In the genomic region with DNA sequence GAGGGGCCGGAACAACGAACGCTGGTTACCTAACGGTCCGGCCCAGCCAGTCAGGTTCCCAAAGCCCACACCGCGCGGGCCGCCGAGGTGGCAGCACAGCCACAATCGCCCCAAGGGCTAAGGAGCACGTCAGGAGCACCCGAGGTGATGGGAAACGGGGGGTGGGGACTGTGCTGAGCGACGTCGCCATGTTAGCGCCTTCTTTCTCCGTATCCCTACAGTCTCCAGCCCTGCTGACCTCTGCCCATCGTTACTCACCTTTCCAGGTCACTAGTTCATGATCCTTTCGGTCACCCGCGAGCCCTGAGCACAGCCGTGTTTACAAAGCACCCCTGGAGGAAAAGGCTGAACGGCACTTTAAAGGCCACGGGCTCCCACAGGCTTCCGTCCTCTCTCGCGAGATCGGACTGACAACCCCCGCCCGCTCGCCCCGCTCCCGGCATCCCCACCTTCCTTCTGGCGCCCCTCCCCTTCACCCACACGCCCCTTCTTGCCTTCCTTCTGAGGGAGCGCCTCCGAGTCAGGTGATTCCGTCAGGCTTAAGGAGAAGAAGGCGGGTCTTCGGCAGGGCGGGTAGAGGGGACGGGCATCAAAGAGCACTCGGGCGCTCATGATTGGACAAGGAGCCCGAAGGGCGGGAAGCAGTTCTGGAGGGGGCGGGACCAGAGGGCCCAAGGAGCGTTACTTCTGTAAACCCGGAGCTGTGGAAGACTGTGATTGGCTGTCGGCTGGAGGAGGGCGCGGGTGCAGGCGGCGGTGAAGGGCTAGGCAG, we compare ENCODE assay signal across 1 cellular context.
TF ChIP-seq lines count a peak whose summit lies in the region.

A gene with protein sequence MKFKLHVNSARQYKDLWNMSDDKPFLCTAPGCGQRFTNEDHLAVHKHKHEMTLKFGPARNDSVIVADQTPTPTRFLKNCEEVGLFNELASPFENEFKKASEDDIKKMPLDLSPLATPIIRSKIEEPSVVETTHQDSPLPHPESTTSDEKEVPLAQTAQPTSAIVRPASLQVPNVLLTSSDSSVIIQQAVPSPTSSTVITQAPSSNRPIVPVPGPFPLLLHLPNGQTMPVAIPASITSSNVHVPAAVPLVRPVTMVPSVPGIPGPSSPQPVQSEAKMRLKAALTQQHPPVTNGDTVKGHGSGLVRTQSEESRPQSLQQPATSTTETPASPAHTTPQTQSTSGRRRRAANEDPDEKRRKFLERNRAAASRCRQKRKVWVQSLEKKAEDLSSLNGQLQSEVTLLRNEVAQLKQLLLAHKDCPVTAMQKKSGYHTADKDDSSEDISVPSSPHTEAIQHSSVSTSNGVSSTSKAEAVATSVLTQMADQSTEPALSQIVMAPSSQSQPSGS (minus strand): TSS at position 412 of the 772 bp plus-strand sequence. CDS start 31,760 bp downstream, outside the sequence.

TF ChIP-seq in HepG2, 621 proteins besides CTCF, POLR2A, EP300 and RAD21 (continued from another document and continues in another):
- no peak for TF ChIP-seq ZNF282 (IDR thresholded peaks at IDR 0.05; ENCODE audit: partially characterized antibody)
- TF ChIP-seq, protein P1, sequence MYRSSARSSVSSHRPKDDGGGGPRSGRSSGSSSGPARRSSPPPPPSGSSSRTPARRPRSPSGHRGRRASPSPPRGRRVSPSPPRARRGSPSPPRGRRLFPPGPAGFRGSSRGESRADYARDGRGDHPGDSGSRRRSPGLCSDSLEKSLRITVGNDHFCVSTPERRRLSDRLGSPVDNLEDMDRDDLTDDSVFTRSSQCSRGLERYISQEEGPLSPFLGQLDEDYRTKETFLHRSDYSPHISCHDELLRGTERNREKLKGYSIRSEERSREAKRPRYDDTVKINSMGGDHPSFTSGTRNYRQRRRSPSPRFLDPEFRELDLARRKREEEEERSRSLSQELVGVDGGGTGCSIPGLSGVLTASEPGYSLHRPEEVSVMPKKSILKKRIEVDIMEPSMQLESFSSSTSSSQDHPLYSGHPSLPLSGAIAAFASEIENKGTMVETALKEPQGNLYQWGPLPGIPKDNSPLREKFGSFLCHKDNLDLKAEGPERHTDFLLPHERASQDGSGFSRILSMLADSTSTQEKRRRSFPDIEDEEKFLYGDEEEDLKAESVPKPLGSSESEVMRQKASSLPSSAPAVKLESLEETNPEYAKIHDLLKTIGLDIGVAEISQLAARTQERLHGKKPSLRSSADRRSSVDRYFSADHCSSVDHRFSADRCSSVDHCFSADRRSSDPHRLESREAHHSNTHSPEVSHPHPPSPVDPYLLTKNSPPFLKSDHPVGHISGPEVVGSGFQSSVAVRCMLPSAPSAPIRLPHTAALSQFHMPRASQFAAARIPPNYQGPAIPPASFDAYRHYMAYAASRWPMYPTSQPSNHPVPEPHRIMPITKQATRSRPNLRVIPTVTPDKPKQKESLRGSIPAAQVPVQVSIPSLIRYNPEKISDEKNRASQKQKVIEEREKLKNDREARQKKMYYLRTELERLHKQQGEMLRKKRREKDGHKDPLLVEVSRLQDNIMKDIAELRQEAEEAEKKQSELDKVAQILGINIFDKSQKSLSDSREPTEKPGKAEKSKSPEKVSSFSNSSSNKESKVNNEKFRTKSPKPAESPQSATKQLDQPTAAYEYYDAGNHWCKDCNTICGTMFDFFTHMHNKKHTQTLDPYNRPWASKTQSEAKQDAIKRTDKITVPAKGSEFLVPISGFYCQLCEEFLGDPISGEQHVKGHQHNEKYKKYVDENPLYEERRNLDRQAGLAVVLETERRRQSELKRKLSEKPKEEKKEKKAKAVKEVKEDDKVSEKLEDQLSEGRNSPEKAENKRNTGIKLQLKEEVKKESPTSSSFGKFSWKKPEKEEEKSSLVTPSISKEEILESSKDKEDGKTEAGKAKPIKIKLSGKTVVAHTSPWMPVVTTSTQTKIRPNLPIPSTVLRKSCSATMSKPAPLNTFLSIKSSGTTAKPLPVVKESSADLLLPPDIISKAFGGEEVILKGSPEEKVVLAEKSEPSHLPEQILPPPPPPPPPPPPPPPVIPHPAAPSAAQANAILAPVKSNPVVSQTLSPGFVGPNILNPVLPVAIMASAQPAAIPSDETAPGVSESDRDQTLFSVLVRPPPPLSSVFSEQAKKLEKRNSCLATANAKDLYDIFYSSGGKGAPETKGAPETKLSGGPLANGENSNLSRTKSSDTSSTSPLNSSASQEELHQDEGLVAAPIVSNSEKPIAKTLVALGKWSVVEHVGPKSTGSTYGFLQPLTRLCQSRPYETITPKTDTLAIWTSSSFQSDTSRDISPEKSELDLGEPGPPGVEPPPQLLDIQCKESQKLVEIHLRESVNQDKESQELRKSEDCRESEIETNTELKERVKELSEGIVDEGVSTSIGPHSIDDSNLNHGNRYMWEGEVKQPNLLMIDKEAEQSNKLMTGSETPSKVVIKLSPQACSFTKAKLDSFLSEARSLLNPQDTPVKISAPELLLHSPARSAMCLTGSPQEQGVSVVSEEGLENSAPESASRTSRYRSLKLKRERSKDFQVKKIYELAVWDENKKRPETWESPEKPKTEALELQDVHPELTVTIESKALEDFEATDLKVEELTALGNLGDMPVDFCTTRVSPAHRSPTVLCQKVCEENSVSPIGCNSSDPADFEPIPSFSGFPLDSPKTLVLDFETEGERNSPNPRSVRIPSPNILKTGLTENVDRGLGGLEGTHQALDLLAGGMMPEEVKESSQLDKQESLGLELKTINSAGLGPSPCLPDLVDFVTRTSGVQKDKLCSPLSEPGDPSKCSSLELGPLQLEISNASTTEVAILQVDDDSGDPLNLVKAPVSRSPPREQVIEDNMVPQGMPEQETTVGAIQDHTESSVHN (CRISPR knock-in tag; IDR thresholded peaks at IDR 0.05) = no peak
- TF ChIP-seq AGO1 (IDR thresholded peaks at IDR 0.05; ENCODE audit: low read depth, low read length, poor library complexity, severe bottlenecking) = peak; percentile 71
- TF ChIP-seq SAP130 (CRISPR knock-in tag; IDR thresholded peaks at IDR 0.05; ENCODE audit: low read depth) = peak; percentile 98
- TF ChIP-seq ZNF549 (CRISPR knock-in tag; IDR thresholded peaks at IDR 0.05) = no peak
- no peak for TF ChIP-seq HHEX (CRISPR knock-in tag; IDR thresholded peaks at IDR 0.05)
- TF ChIP-seq FIP1L1 (IDR thresholded peaks at IDR 0.05; ENCODE audit: borderline replicate concordance, insufficient read depth, low read depth, low read length) = no peak
- peak; percentile 90 for TF ChIP-seq KDM5A (IDR thresholded peaks at IDR 0.05; ENCODE audit: borderline replicate concordance, low read length)
- TF ChIP-seq SOX5 (CRISPR knock-in tag; IDR thresholded peaks at IDR 0.05; ENCODE audit: borderline replicate concordance) = no peak; the same call in 1 of the 2 replicates
- peak; percentile 82; the same call in 1 of the 2 replicates for TF ChIP-seq ZNF766 (CRISPR knock-in tag; IDR thresholded peaks at IDR 0.05; ENCODE audit: borderline replicate concordance)
- peak; percentile 91 for TF ChIP-seq KLF9 (CRISPR knock-in tag; IDR thresholded peaks at IDR 0.05; ENCODE audit: low read depth)
- peak; percentile 91 for TF ChIP-seq ZNF138 (CRISPR knock-in tag; IDR thresholded peaks at IDR 0.05; ENCODE audit: low read depth)
- TF ChIP-seq ZBED4 (CRISPR knock-in tag; IDR thresholded peaks at IDR 0.05; ENCODE audit: borderline replicate concordance) = peak; percentile 36; the same call in 1 of the 2 replicates
- TF ChIP-seq HNF1B (CRISPR knock-in tag; IDR thresholded peaks at IDR 0.05) = peak; percentile 97
- TF ChIP-seq PCBP1 (IDR thresholded peaks at IDR 0.05; ENCODE audit: borderline replicate concordance, low read depth, low read length) = no peak
- peak; percentile 84 for TF ChIP-seq PHF21A (CRISPR knock-in tag; IDR thresholded peaks at IDR 0.05)
- TF ChIP-seq MTF1 (CRISPR knock-in tag; IDR thresholded peaks at IDR 0.05) = no peak
- TF ChIP-seq ATF2 (CRISPR knock-in tag; IDR thresholded peaks at IDR 0.05) = peak; percentile 35; the same call in 1 of the 2 replicates
- no peak for TF ChIP-seq MAFK (conservative IDR thresholded peaks at IDR 0.05 in 1 of 2, IDR thresholded peaks at IDR 0.05 in 1 of 2; ENCODE audit: low read length in 2 of 2)
- TF ChIP-seq, protein P2, sequence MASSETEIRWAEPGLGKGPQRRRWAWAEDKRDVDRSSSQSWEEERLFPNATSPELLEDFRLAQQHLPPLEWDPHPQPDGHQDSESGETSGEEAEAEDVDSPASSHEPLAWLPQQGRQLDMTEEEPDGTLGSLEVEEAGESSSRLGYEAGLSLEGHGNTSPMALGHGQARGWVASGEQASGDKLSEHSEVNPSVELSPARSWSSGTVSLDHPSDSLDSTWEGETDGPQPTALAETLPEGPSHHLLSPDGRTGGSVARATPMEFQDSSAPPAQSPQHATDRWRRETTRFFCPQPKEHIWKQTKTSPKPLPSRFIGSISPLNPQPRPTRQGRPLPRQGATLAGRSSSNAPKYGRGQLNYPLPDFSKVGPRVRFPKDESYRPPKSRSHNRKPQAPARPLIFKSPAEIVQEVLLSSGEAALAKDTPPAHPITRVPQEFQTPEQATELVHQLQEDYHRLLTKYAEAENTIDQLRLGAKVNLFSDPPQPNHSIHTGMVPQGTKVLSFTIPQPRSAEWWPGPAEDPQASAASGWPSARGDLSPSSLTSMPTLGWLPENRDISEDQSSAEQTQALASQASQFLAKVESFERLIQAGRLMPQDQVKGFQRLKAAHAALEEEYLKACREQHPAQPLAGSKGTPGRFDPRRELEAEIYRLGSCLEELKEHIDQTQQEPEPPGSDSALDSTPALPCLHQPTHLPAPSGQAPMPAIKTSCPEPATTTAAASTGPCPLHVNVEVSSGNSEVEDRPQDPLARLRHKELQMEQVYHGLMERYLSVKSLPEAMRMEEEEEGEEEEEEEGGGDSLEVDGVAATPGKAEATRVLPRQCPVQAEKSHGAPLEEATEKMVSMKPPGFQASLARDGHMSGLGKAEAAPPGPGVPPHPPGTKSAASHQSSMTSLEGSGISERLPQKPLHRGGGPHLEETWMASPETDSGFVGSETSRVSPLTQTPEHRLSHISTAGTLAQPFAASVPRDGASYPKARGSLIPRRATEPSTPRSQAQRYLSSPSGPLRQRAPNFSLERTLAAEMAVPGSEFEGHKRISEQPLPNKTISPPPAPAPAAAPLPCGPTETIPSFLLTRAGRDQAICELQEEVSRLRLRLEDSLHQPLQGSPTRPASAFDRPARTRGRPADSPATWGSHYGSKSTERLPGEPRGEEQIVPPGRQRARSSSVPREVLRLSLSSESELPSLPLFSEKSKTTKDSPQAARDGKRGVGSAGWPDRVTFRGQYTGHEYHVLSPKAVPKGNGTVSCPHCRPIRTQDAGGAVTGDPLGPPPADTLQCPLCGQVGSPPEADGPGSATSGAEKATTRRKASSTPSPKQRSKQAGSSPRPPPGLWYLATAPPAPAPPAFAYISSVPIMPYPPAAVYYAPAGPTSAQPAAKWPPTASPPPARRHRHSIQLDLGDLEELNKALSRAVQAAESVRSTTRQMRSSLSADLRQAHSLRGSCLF (CRISPR knock-in tag; IDR thresholded peaks at IDR 0.05; ENCODE audit: borderline replicate concordance) = no peak
- no peak for TF ChIP-seq GLI4 (CRISPR knock-in tag; IDR thresholded peaks at IDR 0.05; ENCODE audit: borderline replicate concordance)
- TF ChIP-seq TBL1XR1 (IDR thresholded peaks at IDR 0.05; ENCODE audit: borderline replicate concordance, low read length, partially characterized antibody) = no peak
- peak; percentile 89 for TF ChIP-seq RFXAP (CRISPR knock-in tag; IDR thresholded peaks at IDR 0.05; ENCODE audit: borderline replicate concordance)
- TF ChIP-seq, protein P3, sequence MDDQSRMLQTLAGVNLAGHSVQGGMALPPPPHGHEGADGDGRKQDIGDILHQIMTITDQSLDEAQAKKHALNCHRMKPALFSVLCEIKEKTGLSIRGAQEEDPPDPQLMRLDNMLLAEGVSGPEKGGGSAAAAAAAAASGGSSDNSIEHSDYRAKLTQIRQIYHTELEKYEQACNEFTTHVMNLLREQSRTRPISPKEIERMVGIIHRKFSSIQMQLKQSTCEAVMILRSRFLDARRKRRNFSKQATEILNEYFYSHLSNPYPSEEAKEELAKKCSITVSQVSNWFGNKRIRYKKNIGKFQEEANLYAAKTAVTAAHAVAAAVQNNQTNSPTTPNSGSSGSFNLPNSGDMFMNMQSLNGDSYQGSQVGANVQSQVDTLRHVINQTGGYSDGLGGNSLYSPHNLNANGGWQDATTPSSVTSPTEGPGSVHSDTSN (CRISPR knock-in tag; IDR thresholded peaks at IDR 0.05; ENCODE audit: borderline replicate concordance) = peak; percentile 68
- TF ChIP-seq HOXA9 (CRISPR knock-in tag; IDR thresholded peaks at IDR 0.05; ENCODE audit: borderline replicate concordance) = peak; percentile 18; the same call in 1 of the 2 replicates
